In the genomic region with DNA sequence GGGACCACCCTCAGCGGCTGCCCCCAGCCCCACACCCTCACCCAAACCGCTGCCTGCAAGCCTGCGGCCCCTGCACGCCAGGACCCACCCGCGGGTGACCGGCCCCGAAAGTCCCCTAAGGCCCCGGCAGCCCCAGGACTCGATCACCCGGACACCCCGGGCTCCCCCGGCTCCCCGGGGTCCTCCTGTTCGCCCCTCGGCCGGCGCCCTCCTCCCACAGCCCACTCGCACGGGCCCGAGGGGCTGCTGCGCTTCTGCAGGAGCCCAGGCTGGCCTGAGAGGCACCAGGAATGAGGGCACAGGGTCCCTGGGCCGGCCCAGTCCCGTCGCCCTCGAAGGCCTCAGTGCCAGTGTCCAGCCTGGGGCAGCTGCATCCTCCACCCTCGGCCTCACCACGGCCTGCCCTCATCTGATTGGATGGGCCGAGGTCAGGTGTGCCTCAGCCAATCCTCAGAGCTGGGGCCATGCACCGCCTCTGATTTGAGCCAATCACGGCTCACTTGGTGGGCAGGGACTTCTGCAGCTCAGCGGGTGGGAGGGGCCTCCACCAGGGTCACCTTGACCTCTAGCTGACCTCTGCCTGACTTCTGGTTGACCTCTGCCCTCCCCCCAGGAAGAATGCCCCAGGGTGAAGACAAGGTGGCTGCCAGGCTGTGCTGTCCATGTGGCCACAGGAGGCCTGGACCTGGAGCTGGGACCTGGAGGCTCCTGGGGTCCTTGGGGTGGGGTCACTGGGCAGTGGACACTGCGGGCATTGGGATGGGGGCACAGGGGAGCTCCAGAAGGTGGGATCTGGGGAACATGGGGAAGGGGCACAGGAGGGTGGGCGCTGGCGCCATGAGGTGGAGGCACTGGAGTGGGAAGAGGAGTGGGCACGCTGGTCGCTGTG, we compare ENCODE assay signal across 17 cellular contexts.
DNase-seq lines count a peak whose midpoint lies in the region; ATAC-seq and TF ChIP-seq lines count a peak whose summit lies in the region.
"Had no signal": no experiment of that assay in that cellular context is flagged by ENCODE, and none has a peak within 500 bp of the region (broad histone marks: within the 10 kb centered on the region; RNA-seq: fewer than 3 reads in every experiment).

No MANE protein-coding gene starts in this region.

- TF ChIP-seq POLR2A in sigmoid colon (IDR thresholded peaks at IDR 0.05), result no peak

- no peak overlapping the region for H4K8ac ChIP-seq in trophoblast cell (ENCODE audit: low read depth, low read length)

- no peak overlapping the region for H4K91ac ChIP-seq in trophoblast cell (ENCODE audit: low read depth, low read length)

- H3K27me3 ChIP-seq in Karpas-422 (ENCODE audit: low read length) (no peaks in the 10 kb centered on the region), sigmoid colon (peaks cover 11 to 53% (median 18%) of the 10 kb centered on the region in 3 donors), MM.1S (replicated peaks; ENCODE audit: insufficient read depth, low read length) (no peaks in the 10 kb centered on the region; the same call in 1 of the 2 replicates), trophoblast cell (ENCODE audit: insufficient read depth, low read length) (no peaks in the 10 kb centered on the region)

- H2BK5ac ChIP-seq in trophoblast cell (ENCODE audit: low read depth, low read length, poor library complexity), result no peak overlapping the region

- TF ChIP-seq EP300 in sigmoid colon (IDR thresholded peaks at IDR 0.05), result no peak

- H3K9me2 ChIP-seq in Karpas-422 (replicated peaks; ENCODE audit: insufficient read depth, low read length) (no peaks in the 10 kb centered on the region), MM.1S (replicated peaks; ENCODE audit: insufficient read depth, low read length) (no peaks in the 10 kb centered on the region)

- no peaks in the 10 kb centered on the region for H3K27me3 Mint-ChIP-seq in activated CD8-positive, alpha-beta T cell treated with anti-CD3 and anti-CD28 coated beads for 36 hours
- H3K27me3 Mint-ChIP-seq in activated CD8-positive, alpha-beta T cell treated with anti-CD3 and anti-CD28 coated beads, Interleukin-2, amount 10 ng/mL, durations not matched to agents 7 days and 5 days (ENCODE audit: low read depth), result no peaks in the 10 kb centered on the region

- H3K4me3 Mint-ChIP-seq in activated CD8-positive, alpha-beta T cell treated with anti-CD3 and anti-CD28 coated beads for 36 hours, result no peak overlapping the region
- no peak overlapping the region for H3K4me3 Mint-ChIP-seq in activated CD8-positive, alpha-beta T cell treated with anti-CD3 and anti-CD28 coated beads, Interleukin-2, amount 10 ng/mL, durations not matched to agents 7 days and 5 days
- H3K4me3 Mint-ChIP-seq: CD4-positive, CD25-positive, alpha-beta regulatory T cell had no signal

- no peaks in the 10 kb centered on the region for H3F3A ChIP-seq in MM.1S (ENCODE audit: insufficient read depth, low read length)

- POLR2A ChIA-PET in activated CD8-positive, alpha-beta T cell treated with anti-CD3 and anti-CD28 coated beads for 36 hours (lab: Charles Lee), result no interaction called here
- POLR2A ChIA-PET in activated CD8-positive, alpha-beta T cell treated with anti-CD3 and anti-CD28 coated beads, Interleukin-2, amount 10 ng/mL, durations not matched to agents 7 days and 5 days (lab: Charles Lee), result no interaction called here

- 90 to 94% methylated on average over 37 of the region's 37 CpGs for WGBS in sigmoid colon, 2 donors
- no CpG with 5 or more reads among the region's 37 CpGs for WGBS in trophoblast cell (ENCODE audit: extremely low coverage, insufficient coverage, insufficient read length)

- H2BK120ac ChIP-seq in trophoblast cell (ENCODE audit: insufficient read depth, low read length, poor library complexity), result no peak overlapping the region

- H2AFZ ChIP-seq in Karpas-422 (ENCODE audit: low read length) (no peak overlapping the region), MM.1S (ENCODE audit: low read length) (no peak overlapping the region), trophoblast cell (ENCODE audit: insufficient read depth, low read length, poor library complexity) (no peak overlapping the region)

- H3K4ac ChIP-seq in trophoblast cell (ENCODE audit: low read depth, low read length), result no peak overlapping the region

- DNase-seq in activated CD8-positive, alpha-beta T cell treated with anti-CD3 and anti-CD28 coated beads for 36 hours, result peak; percentile 16
- no peak for DNase-seq in activated CD8-positive, alpha-beta T cell treated with anti-CD3 and anti-CD28 coated beads, Interleukin-2, amount 10 ng/mL, durations not matched to agents 7 days and 5 days
- DNase-seq in Karpas-422, result peak; percentile 44
- DNase-seq in islet precursor cell, result peak; percentile 48
- DNase-seq in sigmoid colon, result peak; percentile 58
- no peak for DNase-seq in MM.1S
- DNase-seq in trophoblast cell, result no peak
- DNase-seq: activated CD8-positive, alpha-beta memory T cell treated with anti-CD3 and anti-CD28 coated beads for 24 hours; CD4-positive, CD25-positive, alpha-beta regulatory T cell; cortex of kidney; foreskin melanocyte; NCI-H187 treated with DMSO at 0.1 percent for 48 hours; NCI-H510A treated with DMSO at 0.1 percent for 48 hours; occipital lobe had no signal

- H3K27ac ChIP-seq in Karpas-422 (ENCODE audit: low read length), result no peak overlapping the region
- H3K27ac ChIP-seq in sigmoid colon, result no peak overlapping the region
- H3K27ac ChIP-seq in MM.1S (ENCODE audit: low read length), result no peak overlapping the region
- no peak overlapping the region for H3K27ac ChIP-seq in trophoblast cell (ENCODE audit: low read depth, low read length)
- H3K27ac ChIP-seq: tibial nerve had no signal

- H3K4me3 ChIP-seq in Karpas-422 (ENCODE audit: low read length) (no peak overlapping the region), sigmoid colon (no peak overlapping the region), MM.1S (ENCODE audit: low read length) (no peak overlapping the region), trophoblast cell (ENCODE audit: low read depth, low read length) (no peak overlapping the region)
- H3K4me3 ChIP-seq: HAP-1, tibial nerve had no signal

- intact Hi-C loops in activated CD8-positive, alpha-beta T cell treated with anti-CD3 and anti-CD28 coated beads for 36 hours (cut with micrococcal nuclease), result no loop called here
- intact Hi-C loops in sigmoid colon (cut with DNase I), result no loop called here

- H3K4me1 ChIP-seq in Karpas-422 (ENCODE audit: low read length) (no peaks in the 10 kb centered on the region), sigmoid colon (no peaks in the 10 kb centered on the region), MM.1S (ENCODE audit: low read length) (no peaks in the 10 kb centered on the region), trophoblast cell (ENCODE audit: control insufficient read depth in 1 of 2, insufficient read depth in 2 of 2, low read length in 2 of 2) (no peaks in the 10 kb centered on the region)
- H3K4me1 ChIP-seq: HAP-1, tibial nerve had no signal

- H3K9ac ChIP-seq in Karpas-422 (ENCODE audit: low read length), result no peak overlapping the region
- H3K9ac ChIP-seq in MM.1S (ENCODE audit: low read length), result no peak overlapping the region
- no peak overlapping the region for H3K9ac ChIP-seq in trophoblast cell (ENCODE audit: low read length)

- no peak overlapping the region for H3K14ac ChIP-seq in trophoblast cell (ENCODE audit: low read length)

- H3K4me2 ChIP-seq in Karpas-422 (ENCODE audit: low read depth, low read length, poor library complexity, severe bottlenecking), result no peak overlapping the region
- no peak overlapping the region for H3K4me2 ChIP-seq in MM.1S (ENCODE audit: low read depth, low read length)
- H3K4me2 ChIP-seq in trophoblast cell (ENCODE audit: low read length), result no peak overlapping the region

- no peak for ATAC-seq in activated CD8-positive, alpha-beta T cell treated with anti-CD3 and anti-CD28 coated beads for 36 hours
- no peak for ATAC-seq in activated CD8-positive, alpha-beta T cell treated with anti-CD3 and anti-CD28 coated beads, Interleukin-2, amount 10 ng/mL, durations not matched to agents 7 days and 5 days
- ATAC-seq in GM18867 (IDR thresholded peaks at IDR 0.05; ENCODE audit: unreplicated experiment), result no peak

- H3K27ac Mint-ChIP-seq in activated CD8-positive, alpha-beta T cell treated with anti-CD3 and anti-CD28 coated beads for 36 hours, result no peak overlapping the region
- H3K27ac Mint-ChIP-seq in activated CD8-positive, alpha-beta T cell treated with anti-CD3 and anti-CD28 coated beads, Interleukin-2, amount 10 ng/mL, durations not matched to agents 7 days and 5 days, result no peak overlapping the region

- H3K18ac ChIP-seq in trophoblast cell (ENCODE audit: low read length), result no peak overlapping the region

- no peaks in the 10 kb centered on the region for H3K36me3 Mint-ChIP-seq in activated CD8-positive, alpha-beta T cell treated with anti-CD3 and anti-CD28 coated beads for 36 hours (ENCODE audit: low read depth)
- no peaks in the 10 kb centered on the region for H3K36me3 Mint-ChIP-seq in activated CD8-positive, alpha-beta T cell treated with anti-CD3 and anti-CD28 coated beads, Interleukin-2, amount 10 ng/mL, durations not matched to agents 7 days and 5 days (ENCODE audit: low read depth)
- H3K36me3 Mint-ChIP-seq: CD4-positive, CD25-positive, alpha-beta regulatory T cell had no signal

- no peaks in the 10 kb centered on the region for H3K79me1 ChIP-seq in trophoblast cell (ENCODE audit: low read length)

- H3K9me3 Mint-ChIP-seq in activated CD8-positive, alpha-beta T cell treated with anti-CD3 and anti-CD28 coated beads for 36 hours, result no peaks in the 10 kb centered on the region
- H3K9me3 Mint-ChIP-seq in activated CD8-positive, alpha-beta T cell treated with anti-CD3 and anti-CD28 coated beads, Interleukin-2, amount 10 ng/mL, durations not matched to agents 7 days and 5 days (ENCODE audit: insufficient read depth), result no peaks in the 10 kb centered on the region
- H3K9me3 Mint-ChIP-seq: CD4-positive, CD25-positive, alpha-beta regulatory T cell had no signal

- H3K9me3 ChIP-seq in Karpas-422 (ENCODE audit: low read length) (no peaks in the 10 kb centered on the region), sigmoid colon (no peaks in the 10 kb centered on the region), MM.1S (replicated peaks; ENCODE audit: insufficient read depth, low read length) (no peaks in the 10 kb centered on the region), trophoblast cell (ENCODE audit: insufficient read depth, low read depth, low read length) (peaks cover 4% of the 10 kb centered on the region)
- H3K9me3 ChIP-seq: HAP-1 had no signal

- TF ChIP-seq CTCF in activated CD8-positive, alpha-beta T cell treated with anti-CD3 and anti-CD28 coated beads for 36 hours (IDR thresholded peaks at IDR 0.05), result no peak
- TF ChIP-seq CTCF in sigmoid colon (IDR thresholded peaks at IDR 0.05) (no peak), MM.1S (IDR thresholded peaks at IDR 0.05; ENCODE audit: low read length) (no peak)

- no peaks in the 10 kb centered on the region for H3K4me1 Mint-ChIP-seq in activated CD8-positive, alpha-beta T cell treated with anti-CD3 and anti-CD28 coated beads for 36 hours (ENCODE audit: low read depth)
- H3K4me1 Mint-ChIP-seq in activated CD8-positive, alpha-beta T cell treated with anti-CD3 and anti-CD28 coated beads, Interleukin-2, amount 10 ng/mL, durations not matched to agents 7 days and 5 days (ENCODE audit: low read depth), result no peaks in the 10 kb centered on the region
- H3K4me1 Mint-ChIP-seq: CD4-positive, CD25-positive, alpha-beta regulatory T cell had no signal

- no peaks in the 10 kb centered on the region for H4K20me1 ChIP-seq in Karpas-422 (ENCODE audit: insufficient read depth, low read depth, low read length)
- H4K20me1 ChIP-seq in MM.1S (ENCODE audit: insufficient read depth, low read length), result no peaks in the 10 kb centered on the region

- H3K79me2 ChIP-seq in Karpas-422 (ENCODE audit: low read length) (no peaks in the 10 kb centered on the region), MM.1S (ENCODE audit: low read length) (no peaks in the 10 kb centered on the region), trophoblast cell (ENCODE audit: control insufficient read depth, insufficient read depth, low read length, poor library complexity) (no peaks in the 10 kb centered on the region)

- H2AK5ac ChIP-seq in trophoblast cell (ENCODE audit: low read length), result no peak overlapping the region

- CTCF ChIA-PET in activated CD8-positive, alpha-beta T cell treated with anti-CD3 and anti-CD28 coated beads for 36 hours (lab: Charles Lee), result no interaction called here
- CTCF ChIA-PET in activated CD8-positive, alpha-beta T cell treated with anti-CD3 and anti-CD28 coated beads, Interleukin-2, amount 10 ng/mL, durations not matched to agents 7 days and 5 days (lab: Charles Lee), result no interaction called here

- H3K36me3 ChIP-seq in Karpas-422 (ENCODE audit: insufficient read depth, low read length), result no peaks in the 10 kb centered on the region
- no peaks in the 10 kb centered on the region for H3K36me3 ChIP-seq in sigmoid colon
- H3K36me3 ChIP-seq in MM.1S (replicated peaks; ENCODE audit: insufficient read depth, low read length), result no peaks in the 10 kb centered on the region
- H3K36me3 ChIP-seq in trophoblast cell (ENCODE audit: control insufficient read depth in 1 of 2, insufficient read depth in 2 of 2, low read length in 2 of 2), result no peaks in the 10 kb centered on the region
- H3K36me3 ChIP-seq: HAP-1, tibial nerve had no signal

- H4K12ac ChIP-seq in trophoblast cell (ENCODE audit: low read depth, low read length), result no peak overlapping the region

- H3K23ac ChIP-seq in trophoblast cell (ENCODE audit: low read length), result no peak overlapping the region

- no peak overlapping the region for H2BK12ac ChIP-seq in trophoblast cell (ENCODE audit: low read length)

Comparison
In these comparisons a context has a peak if more than half of its experiments do, and no peak if none do; other contexts are left out.
1. DNase-seq: peak in activated CD8-positive, alpha-beta T cell treated with anti-CD3 and anti-CD28 coated beads for 36 hours (single experiment), Karpas-422 (single experiment), islet precursor cell (single experiment) and sigmoid colon (single experiment); none in activated CD8-positive, alpha-beta T cell treated with anti-CD3 and anti-CD28 coated beads, Interleukin-2, amount 10 ng/mL, durations not matched to agents 7 days and 5 days (single experiment), MM.1S (single experiment) and trophoblast cell (0 of 2).